13 cellular contexts compared by ENCODE assay signal in the genomic region with DNA sequence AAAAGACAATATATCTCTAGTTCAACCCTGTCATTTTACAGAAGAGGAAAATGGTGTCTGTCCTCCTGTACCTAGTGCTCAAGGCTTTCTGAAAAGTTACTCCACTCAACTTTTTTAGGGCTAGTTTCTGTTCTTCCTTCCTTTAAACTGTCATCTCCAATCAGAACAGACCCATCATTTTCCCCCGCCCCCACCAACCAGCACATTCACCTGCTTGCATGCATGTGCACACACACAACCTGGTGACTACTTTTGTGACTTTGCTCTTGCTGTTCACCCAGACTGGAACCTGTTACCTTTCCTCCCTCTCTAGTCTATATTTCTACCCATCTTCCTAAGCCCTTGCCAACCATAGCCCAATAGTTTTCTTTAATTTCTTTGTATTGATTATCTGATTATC.
A peak's percentile ranks its signal among the peaks of the same experiment; 100 is the strongest.
DNase-seq lines count a peak whose midpoint lies in the region; ATAC-seq and TF ChIP-seq lines count a peak whose summit lies in the region.
"Had no signal": no experiment of that assay in that cellular context is flagged by ENCODE, and none has a peak within 500 bp of the region (broad histone marks: within the 10 kb centered on the region; RNA-seq: fewer than 3 reads in every experiment).

No MANE protein-coding gene starts in this region.

- peak overlapping the region; percentile 56 for H3K27ac Mint-ChIP-seq in activated naive CD4-positive, alpha-beta T cell treated with anti-CD3 and anti-CD28 coated beads, Interleukin-2, amount 50 U/mL, for 24 hours

- peak; percentile 35 for DNase-seq in GM10248 (ENCODE audit: extremely low spot score)
- DNase-seq in stimulated activated CD4-positive, alpha-beta T cell treated with anti-CD3 and anti-CD28 coated beads, Interleukin-1b, Interleukin-23, amount 100 ng/mL, for 48 hours, result peak; percentile 45
- no peak for DNase-seq in NCI-H128 (lab: John Stamatoyannopoulos, UW; ENCODE audit: unreplicated experiment)
- DNase-seq in amygdala (lab: John Stamatoyannopoulos, UW), result no peak
- DNase-seq in kidney glomerular epithelial cell (lab: John Stamatoyannopoulos, UW), result no peak
- DNase-seq: GM23248, NCI-H2029 treated with DMSO at 0.1 percent for 48 hours, NCI-H524 treated with DMSO at 0.1 percent for 48 hours, PC-3, tibial artery had no signal

- H3K27me3 Mint-ChIP-seq in activated naive CD4-positive, alpha-beta T cell treated with anti-CD3 and anti-CD28 coated beads, Interleukin-2, amount 50 U/mL, for 24 hours, result no peaks in the 10 kb centered on the region

- H3K4me1 Mint-ChIP-seq in activated naive CD4-positive, alpha-beta T cell treated with anti-CD3 and anti-CD28 coated beads, Interleukin-2, amount 50 U/mL, for 24 hours, result peaks cover 12% of the 10 kb centered on the region

- POLR2A ChIA-PET in GM10248 (lab: Yijun Ruan, JAX), result no interaction called here

- TF ChIP-seq CTCF in GM10248 (IDR thresholded peaks at IDR 0.05; ENCODE audit: control extremely low read depth, extremely low read depth, low read depth, missing control alignments), result no peak

- H3K4me3 Mint-ChIP-seq in activated naive CD4-positive, alpha-beta T cell treated with anti-CD3 and anti-CD28 coated beads, Interleukin-2, amount 50 U/mL, for 24 hours, result peak overlapping the region; percentile 12

- ATAC-seq in GM18868 (IDR thresholded peaks at IDR 0.05; ENCODE audit: unreplicated experiment) (peak; percentile 42), GM21360 (IDR thresholded peaks at IDR 0.05; ENCODE audit: unreplicated experiment) (no peak)
- ATAC-seq: PC-3 had no signal

- peaks cover 12% of the 10 kb centered on the region for H3K36me3 Mint-ChIP-seq in activated naive CD4-positive, alpha-beta T cell treated with anti-CD3 and anti-CD28 coated beads, Interleukin-2, amount 50 U/mL, for 24 hours

- CTCF ChIA-PET in GM10248 (lab: Yijun Ruan, JAX), result no interaction called here

- H3K9me3 Mint-ChIP-seq in activated naive CD4-positive, alpha-beta T cell treated with anti-CD3 and anti-CD28 coated beads, Interleukin-2, amount 50 U/mL, for 24 hours, result no peaks in the 10 kb centered on the region

Comparison
In these comparisons a context has a peak if more than half of its experiments do, and no peak if none do; other contexts are left out.
1. DNase-seq: peak in GM10248 (single experiment) and stimulated activated CD4-positive, alpha-beta T cell treated with anti-CD3 and anti-CD28 coated beads, Interleukin-1b, Interleukin-23, amount 100 ng/mL, for 48 hours (single experiment); none in NCI-H128 (single experiment), amygdala (0 of 56) and kidney glomerular epithelial cell (single experiment).